In the genomic region with DNA sequence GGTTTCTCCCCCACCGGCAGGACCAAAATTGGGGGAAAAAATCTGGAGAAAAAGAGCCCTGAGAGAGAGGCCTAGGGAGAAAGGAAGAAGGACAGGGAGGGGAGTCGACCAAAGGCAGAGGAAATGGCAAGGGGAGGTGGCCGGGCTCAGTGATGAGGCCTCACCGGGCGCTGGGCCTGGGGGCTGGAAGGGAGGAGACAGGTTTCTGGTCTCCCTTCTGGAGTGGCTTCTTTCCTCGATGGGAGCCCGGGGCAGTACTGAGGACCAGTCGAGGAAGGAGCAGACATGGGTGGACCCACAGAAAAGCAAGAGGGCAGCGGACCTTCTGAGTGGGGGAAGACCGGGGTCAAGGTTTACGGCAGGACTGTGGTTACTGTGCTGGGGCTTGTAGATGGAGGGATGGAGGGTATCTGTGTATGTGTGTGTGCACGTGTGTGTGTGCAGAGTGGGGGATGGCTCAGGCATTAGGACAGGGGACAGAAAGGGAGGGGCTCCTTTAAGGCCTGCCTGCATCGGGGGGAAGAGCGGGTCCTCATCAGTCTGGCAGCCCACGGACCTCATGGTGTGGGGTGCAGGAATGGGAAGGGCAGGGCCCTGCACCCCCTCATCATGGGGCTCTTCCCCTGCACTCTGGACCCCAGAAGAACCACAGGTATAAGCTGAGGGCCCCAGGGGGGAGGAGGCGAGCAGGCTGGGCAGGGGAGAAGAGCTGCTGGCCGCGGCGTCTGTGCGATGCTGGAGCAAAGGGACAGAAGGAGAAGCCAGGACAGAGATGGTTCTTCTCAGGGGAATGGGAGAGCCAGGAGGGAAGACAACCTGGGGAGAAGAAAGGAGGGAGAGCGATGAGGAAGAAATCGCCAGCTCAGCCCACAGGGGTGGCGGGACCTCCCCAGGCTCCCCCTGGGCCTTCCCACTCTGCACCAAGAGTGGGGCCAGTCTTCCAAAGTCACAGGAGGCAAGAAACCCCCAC, we compare ENCODE assay signal across 15 cellular contexts. TPM values are rescaled to one million over a fixed set of nuclear protein-coding genes. Genes with fewer than 3 reads are reported as not detected.
DNase-seq lines count a peak whose midpoint lies in the region; ATAC-seq, FAIRE-seq and TF ChIP-seq lines count a peak whose summit lies in the region.
"Had no signal": no experiment of that assay in that cellular context is flagged by ENCODE, and none has a peak within 500 bp of the region (broad histone marks: within the 10 kb centered on the region; RNA-seq: fewer than 3 reads in every experiment).

No MANE protein-coding gene starts in this region.

- no peak for FAIRE-seq in GM12878 (lab: Jason Lieb, UNC)

- 0 out of 2 replicates have a peak, but pooled peaks have one; percentile 7 for TF ChIP-seq POLR2A in GM12878 (IDR thresholded peaks at IDR 0.05; ENCODE audit: low read depth, low read length)

- H3K4me1 Mint-ChIP-seq in CD4-positive, alpha-beta T cell (ENCODE audit: low read depth) = no peaks in the 10 kb centered on the region

- no peak overlapping the region for H2AFZ ChIP-seq in GM12878 (ENCODE audit: control insufficient read depth, low read depth, low read length)

- no peaks in the 10 kb centered on the region for H4K20me1 ChIP-seq in GM12878 (ENCODE audit: control insufficient read depth, insufficient read depth)

- no peak for ATAC-seq in CD4-positive, alpha-beta T cell (ENCODE audit: poor library complexity)
- no peak for ATAC-seq in GM12878
- no peak for ATAC-seq in GM21423 (IDR thresholded peaks at IDR 0.05; ENCODE audit: unreplicated experiment)
- ATAC-seq: activated CD4-positive, CD25-positive, alpha-beta regulatory T cell treated with anti-CD3 and anti-CD28 coated beads, Interleukin-2, amount 50 U/mL, for 24 hours; PC-3 had no signal

- H3K27ac Mint-ChIP-seq in CD4-positive, alpha-beta T cell = peak overlapping the region; percentile 33

- H3K36me3 ChIP-seq in GM12878 (ENCODE audit: control insufficient read depth in 2 of 2, insufficient read depth in 2 of 2, low read length in 1 of 2) (peaks cover 0 to 3% of the 10 kb centered on the region in 2 experiments; a peak in 1 of 4 replicates), mesodermal cell (ENCODE audit: control insufficient read depth, insufficient read depth, low read length) (peaks cover 96% of the 10 kb centered on the region)

- no peak overlapping the region for H3K4me2 ChIP-seq in GM12878 (ENCODE audit: control insufficient read depth, insufficient read depth)

- WGBS in GM12878 (ENCODE audit: insufficient coverage, insufficient replicate concordance, low lambda C conversion rate, missing lambda C conversion rate) = 73% methylated on average over 22 of the region's 23 CpGs
- 91 to 94% methylated on average over 16 of the region's 23 CpGs for WGBS in mesodermal cell (ENCODE audit: insufficient coverage in 2 of 2), 2 experiments

- CTCF ChIA-PET in CD4-positive, alpha-beta T cell (lab: Charles Lee) = no interaction called here
- CTCF ChIA-PET in GM12878 (lab: Yijun Ruan, JAX) = no interaction called here

- POLR2A ChIA-PET in CD4-positive, alpha-beta T cell (lab: Charles Lee) = interaction anchor here (0.5 to 2.8 kb wide), 2 partner anchors 13 to 15 kb away, joined by 3 to 10 read pairs; a partner anchor contains a TSS
- POLR2A ChIA-PET in GM12878 (lab: Charles Lee) = no interaction called here

- no peaks in the 10 kb centered on the region for H3K79me2 ChIP-seq in GM12878 (ENCODE audit: control insufficient read depth, insufficient read depth, low read length)

- no peak overlapping the region for H3K4me3 ChIP-seq in GM12878
- H3K4me3 ChIP-seq in mesodermal cell (ENCODE audit: extremely low read depth, insufficient read depth, low read length, poor library complexity, severe bottlenecking) = no peak overlapping the region
- H3K4me3 ChIP-seq: sigmoid colon, vagina had no signal

- RAD21 ChIA-PET in GM12878 (lab: Charles Lee; ENCODE audit: unreplicated experiment) = no interaction called here

- no peak for TF ChIP-seq CTCF in CD4-positive, alpha-beta T cell (IDR thresholded peaks at IDR 0.05)
- TF ChIP-seq CTCF in GM12878 (IDR thresholded peaks at IDR 0.05 in 2 of 3, conservative IDR thresholded peaks at IDR 0.05 in 1 of 3; ENCODE audit: control insufficient read depth in 2 of 3, extremely low read depth in 1 of 3, insufficient read depth in 1 of 3, low read depth in 3 of 3, low read length in 3 of 3) = no peak

- H3K27me3 ChIP-seq in CD4-positive, alpha-beta T cell (ENCODE audit: control insufficient read depth, insufficient read depth, low read length) = no peaks in the 10 kb centered on the region
- no peaks in the 10 kb centered on the region for H3K27me3 ChIP-seq in GM12878 (replicated peaks in 1 of 2; ENCODE audit: control insufficient read depth in 2 of 2, insufficient read depth in 2 of 2, low read length in 1 of 2)
- H3K27me3 ChIP-seq: sigmoid colon, vagina had no signal

- H3K4me1 ChIP-seq in GM12878 (ENCODE audit: control insufficient read depth, insufficient read depth, low read length) (no peaks in the 10 kb centered on the region), mesodermal cell (ENCODE audit: control insufficient read depth, insufficient read depth, low read length, poor library complexity, severe bottlenecking) (no peaks in the 10 kb centered on the region)
- H3K4me1 ChIP-seq: sigmoid colon, vagina had no signal

- H3K9me3 ChIP-seq in CD4-positive, alpha-beta T cell (ENCODE audit: control insufficient read depth, low read length) = no peaks in the 10 kb centered on the region
- H3K9me3 ChIP-seq in GM12878 (replicated peaks; ENCODE audit: control insufficient read depth, insufficient read depth, low read length) (no peaks in the 10 kb centered on the region), mesodermal cell (ENCODE audit: control insufficient read depth, low read length) (no peaks in the 10 kb centered on the region)
- H3K9me3 ChIP-seq: sigmoid colon, vagina had no signal

- no peak for DNase-seq in CD4-positive, alpha-beta T cell
- DNase-seq in D341Med (ENCODE audit: low spot score) = peak; percentile 37
- DNase-seq in GM12878 (ENCODE audit: low read depth, low spot score) = no peak
- DNase-seq in dedifferentiated amniotic fluid mesenchymal stem cell (ENCODE audit: extremely low spot score) = no peak
- DNase-seq in NCI-H2227 treated with DMSO at 0.1 percent for 48 hours (lab: John Stamatoyannopoulos, UW) = no peak
- DNase-seq: activated effector memory CD4-positive, alpha-beta T cell treated with anti-CD3 and anti-CD28 coated beads, Interleukin-2, amount 50 U/mL, for 16 hours; foreskin fibroblast; NCI-H1417; PC-3; sigmoid colon; T-helper 9 cell had no signal

- TF ChIP-seq EP300 in GM12878 (IDR thresholded peaks at IDR 0.05; ENCODE audit: borderline replicate concordance in 1 of 2, control insufficient read depth in 1 of 2, low read depth in 2 of 2, low read length in 2 of 2) = no peak

- in situ Hi-C loops in GM12878 (cut with MboI) = no loop called here

- H3K27me3 Mint-ChIP-seq in CD4-positive, alpha-beta T cell = no peaks in the 10 kb centered on the region

- intact Hi-C loops in CD4-positive, alpha-beta T cell (cut with DNase I, micrococcal nuclease) = no loop called here
- intact Hi-C loops in GM12878 (cut with micrococcal nuclease; ENCODE audit: unreplicated experiment) = no loop called here

- H3K9ac ChIP-seq in GM12878 (ENCODE audit: control insufficient read depth, insufficient read depth, low read length) = no peak overlapping the region

- no TSS peak for BruUV-seq in GM12878 (replicated peaks; lab: Mats Ljungman, UMichigan)

- SMC1A ChIA-PET in GM12878 (lab: Charles Lee; ENCODE audit: uncharacterized antibody, unreplicated experiment) = no interaction called here

- no peak overlapping the region for H3K4me3 Mint-ChIP-seq in CD4-positive, alpha-beta T cell

- no peaks in the 10 kb centered on the region for H3K9me3 Mint-ChIP-seq in CD4-positive, alpha-beta T cell

- no peak for TF ChIP-seq RAD21 in GM12878 (IDR thresholded peaks at IDR 0.05; ENCODE audit: insufficient read depth, low read depth, low read length)

- no peak overlapping the region for H3K27ac ChIP-seq in CD4-positive, alpha-beta T cell (ENCODE audit: low read depth, low read length)
- H3K27ac ChIP-seq in GM12878 (ENCODE audit: control insufficient read depth, insufficient read depth) = no peak overlapping the region
- peak overlapping the region; percentile 23 for H3K27ac ChIP-seq in mesodermal cell (ENCODE audit: low read depth, low read length, severe bottlenecking)
- H3K27ac ChIP-seq: sigmoid colon, vagina had no signal

- peaks cover 78% of the 10 kb centered on the region for H3K36me3 Mint-ChIP-seq in CD4-positive, alpha-beta T cell (ENCODE audit: low read depth)

RNA-seq across cellular contexts. Expression of a gene that starts 15.1 kb away (rescaled TPM):
- total RNA-seq in CD4-positive, alpha-beta T cell = 1,000 to 10,000 TPM; 1,997 to 2,075 TPM
- total RNA-seq in GM12878 (2013; cell fraction: nucleolus; rRNA removed) = 746 and 806 TPM in 2 replicates
- total RNA-seq in GM12878 (2014; rRNA removed) (6,095 and 6,267 TPM in 2 replicates), GM12878 (2014; rRNA removed; fragmentation: Illumina TruSeq; extraction: Trizol) (4,804 and 4,972 TPM in 2 replicates), GM12878 (2021) (4,342 and 4,473 TPM in 2 replicates)
- 10,931 TPM for polyA plus RNA-seq in GM12878 (2011; ENCODE audit: low read depth)
- polyA plus RNA-seq in GM12878 (2011; rRNA removed) (4,342 and 6,647 TPM in 2 replicates), GM12878 (2014; fragmentation: Illumina TruSeq; extraction: Trizol) (4,326 and 6,258 TPM in 2 replicates), GM12878 (2014; fragmentation: Nextera tagmentation; extraction: Ambion mirVana) (1,000 to 10,000 TPM; 6,784 to 8,495 TPM), GM12878 (2014; rRNA removed) (7,537 and 7,931 TPM in 2 replicates), GM12878 (2016; fragmentation: Nextera tagmentation; extraction: Ambion mirVana) (1,000 to 10,000 TPM; 2,171 to 2,235 TPM)
- polyA plus RNA-seq in GM12878 (2011; cell fraction: cytosol; rRNA removed) = 11,436 and 11,538 TPM in 2 replicates
- polyA plus RNA-seq in GM12878 (2011; cell fraction: nucleus; rRNA removed) = 3,468 and 4,357 TPM in 2 replicates
- 6,488 and 7,133 TPM in 2 replicates for polyA plus RNA-seq in GM12878 (2012)
- 5,528 and 7,467 TPM in 2 replicates for polyA minus RNA-seq in GM12878 (2011; rRNA and poly(A)+ RNA removed)
- polyA minus RNA-seq in GM12878 (2011; cell fraction: cytosol; rRNA and poly(A)+ RNA removed) = 1,348 and 1,626 TPM in 2 replicates
- 556 and 712 TPM in 2 replicates for polyA minus RNA-seq in GM12878 (2011; cell fraction: nucleus; rRNA and poly(A)+ RNA removed)
- polyA plus RNA-seq in mesodermal cell (2013, experiment 1 of 2) = 3,564 TPM
- 3,441 TPM for polyA plus RNA-seq in mesodermal cell (2013, experiment 2 of 2)

RNA-seq across cellular contexts. Expression of a gene that starts 21.5 kb away (rescaled TPM):
- total RNA-seq in CD4-positive, alpha-beta T cell = 100 to 1,000 TPM; 121 to 128 TPM
- 380 and 510 TPM in 2 replicates for total RNA-seq in GM12878 (2013; cell fraction: nucleolus; rRNA removed)
- 89.6 and 90.7 TPM in 2 replicates for total RNA-seq in GM12878 (2014; rRNA removed)
- 41.6 and 43.8 TPM in 2 replicates for total RNA-seq in GM12878 (2014; rRNA removed; fragmentation: Illumina TruSeq; extraction: Trizol)
- total RNA-seq in GM12878 (2021) = 137 and 150 TPM in 2 replicates
- polyA plus RNA-seq in GM12878 (2011; ENCODE audit: low read depth) = 53.5 TPM
- 22.8 and 39.8 TPM in 2 replicates for polyA plus RNA-seq in GM12878 (2011; rRNA removed)
- 40.6 and 52.3 TPM in 2 replicates for polyA plus RNA-seq in GM12878 (2011; cell fraction: cytosol; rRNA removed)
- polyA plus RNA-seq in GM12878 (2011; cell fraction: nucleus; rRNA removed) = 433 and 567 TPM in 2 replicates
- 49.9 and 56.2 TPM in 2 replicates for polyA plus RNA-seq in GM12878 (2012)
- polyA plus RNA-seq in GM12878 (2014; fragmentation: Illumina TruSeq; extraction: Trizol) = 40.8 and 54.4 TPM in 2 replicates
- 10 to 100 TPM; 10.8 to 12.1 TPM for polyA plus RNA-seq in GM12878 (2014; fragmentation: Nextera tagmentation; extraction: Ambion mirVana)
- 95.3 and 102 TPM in 2 replicates for polyA plus RNA-seq in GM12878 (2014; rRNA removed)
- polyA plus RNA-seq in GM12878 (2016; fragmentation: Nextera tagmentation; extraction: Ambion mirVana) = 10 to 100 TPM; 62.2 to 65.1 TPM
- 131 and 147 TPM in 2 replicates for polyA minus RNA-seq in GM12878 (2011; rRNA and poly(A)+ RNA removed)
- 50.5 and 61.8 TPM in 2 replicates for polyA minus RNA-seq in GM12878 (2011; cell fraction: cytosol; rRNA and poly(A)+ RNA removed)
- polyA minus RNA-seq in GM12878 (2011; cell fraction: nucleus; rRNA and poly(A)+ RNA removed) = 129 and 222 TPM in 2 replicates
- polyA plus RNA-seq in mesodermal cell (2013, experiment 1 of 2) = 50.4 TPM
- 37.7 TPM for polyA plus RNA-seq in mesodermal cell (2013, experiment 2 of 2)

RNA-seq across cellular contexts. Expression of a gene that starts 49.5 kb away (rescaled TPM):
- total RNA-seq in CD4-positive, alpha-beta T cell = 100 to 1,000 TPM; 229 to 230 TPM
- 1.8 and 4.0 TPM in 2 replicates for total RNA-seq in GM12878 (2013; cell fraction: nucleolus; rRNA removed)
- total RNA-seq in GM12878 (2014; rRNA removed) = 6.2 and 7.2 TPM in 2 replicates
- total RNA-seq in GM12878 (2014; rRNA removed; fragmentation: Illumina TruSeq; extraction: Trizol) = 5.1 and 5.2 TPM in 2 replicates
- total RNA-seq in GM12878 (2021) = 29.1 and 32.0 TPM in 2 replicates
- 10.2 TPM for polyA plus RNA-seq in GM12878 (2011; ENCODE audit: low read depth)
- 0.50 and 1.0 TPM in 2 replicates for polyA plus RNA-seq in GM12878 (2011; rRNA removed)
- 0.89 and 1.7 TPM in 2 replicates for polyA plus RNA-seq in GM12878 (2011; cell fraction: cytosol; rRNA removed)
- 2.2 and 3.0 TPM in 2 replicates for polyA plus RNA-seq in GM12878 (2011; cell fraction: nucleus; rRNA removed)
- polyA plus RNA-seq in GM12878 (2012) = 20.0 and 22.7 TPM in 2 replicates
- 16.1 and 27.3 TPM in 2 replicates for polyA plus RNA-seq in GM12878 (2014; fragmentation: Illumina TruSeq; extraction: Trizol)
- 1 to 10 TPM; 2.5 to 2.6 TPM for polyA plus RNA-seq in GM12878 (2014; fragmentation: Nextera tagmentation; extraction: Ambion mirVana)
- 19.6 and 22.5 TPM in 2 replicates for polyA plus RNA-seq in GM12878 (2014; rRNA removed)
- polyA plus RNA-seq in GM12878 (2016; fragmentation: Nextera tagmentation; extraction: Ambion mirVana) = 10 to 100 TPM; 15.9 to 16.3 TPM
- 1.8 and 2.4 TPM in 2 replicates for polyA minus RNA-seq in GM12878 (2011; rRNA and poly(A)+ RNA removed)
- 0.67 and 1.7 TPM in 2 replicates for polyA minus RNA-seq in GM12878 (2011; cell fraction: cytosol; rRNA and poly(A)+ RNA removed)
- 0.86 and 1.2 TPM in 2 replicates for polyA minus RNA-seq in GM12878 (2011; cell fraction: nucleus; rRNA and poly(A)+ RNA removed)
- polyA plus RNA-seq in mesodermal cell (2013, experiment 1 of 2) = 85.7 TPM
- 72.4 TPM for polyA plus RNA-seq in mesodermal cell (2013, experiment 2 of 2)

Comparison
In these comparisons a context has a peak if more than half of its experiments do, and no peak if none do; other contexts are left out.
1. RNA of a gene that starts 49.5 kb away (total RNA-seq): 229 to 230 TPM in CD4-positive, alpha-beta T cell; 1.8 to 32.0 TPM in GM12878; every median in the first group is over 4 times any median in the second.